In genomic region chr9:15735083-15735974, GRCh38 we compare ENCODE assay signal across 13 cellular contexts.
DNase-seq lines count a peak whose midpoint lies in the region; ATAC-seq and TF ChIP-seq lines count a peak whose summit lies in the region.
"Had no signal": no experiment of that assay in that cellular context is flagged by ENCODE, and none has a peak within 500 bp of the region (broad histone marks: within the 10 kb centered on the region; RNA-seq: fewer than 3 reads in every experiment).

No MANE protein-coding gene starts in this region.

- POLR2A ChIA-PET in AG04450 (lab: Yijun Ruan, JAX): no interaction called here

- peaks cover 3 to 6% of the 10 kb centered on the region in 2 donors for H3K4me1 ChIP-seq in left lung

- CTCF ChIA-PET in AG04450 (lab: Charles Lee): no interaction called here

- H3K9me3 Mint-ChIP-seq in endothelial cell (ENCODE audit: unreplicated experiment): no peaks in the 10 kb centered on the region
- H3K9me3 Mint-ChIP-seq: activated T-helper 1 cell treated with anti-CD3 and anti-CD28 coated beads, Interleukin-12 subunit alpha, Interleukin-12 subunit beta, Interleukin-2, Interleukin-4 antibody, amounts not matched to agents 30 ng/mL and 10 ng/mL and 1 ng/mL, durations not matched to agents 14 hours and 24 hours and 36 hours; dendritic cell treated with granulocyte-macrophage colony-stimulating factor and Interleukin-4, amounts not matched to agents 40 ng/mL and 50 ng/mL, for 4 days; WTC11 had no signal

- no peak overlapping the region for H3K4me3 Mint-ChIP-seq in endothelial cell (ENCODE audit: unreplicated experiment)
- H3K4me3 Mint-ChIP-seq: activated T-helper 1 cell treated with anti-CD3 and anti-CD28 coated beads, Interleukin-12 subunit alpha, Interleukin-12 subunit beta, Interleukin-2, Interleukin-4 antibody, amounts not matched to agents 30 ng/mL and 10 ng/mL and 1 ng/mL, durations not matched to agents 14 hours and 24 hours and 36 hours; CD4-positive, CD25-positive, alpha-beta regulatory T cell; dendritic cell treated with granulocyte-macrophage colony-stimulating factor and Interleukin-4, amounts not matched to agents 40 ng/mL and 50 ng/mL, for 4 days; immature natural killer cell; WTC11 had no signal

- H3K4me3 ChIP-seq in AG04450 (ENCODE audit: low read depth, low read length) (no peak overlapping the region), left lung (no peak overlapping the region)

- intact Hi-C loops in left lung (cut with DNase I): no loop called here

- H3K27ac Mint-ChIP-seq in endothelial cell (ENCODE audit: unreplicated experiment): no peak overlapping the region
- H3K27ac Mint-ChIP-seq: activated T-helper 1 cell treated with anti-CD3 and anti-CD28 coated beads, Interleukin-12 subunit alpha, Interleukin-12 subunit beta, Interleukin-2, Interleukin-4 antibody, amounts not matched to agents 30 ng/mL and 10 ng/mL and 1 ng/mL, durations not matched to agents 14 hours and 24 hours and 36 hours; CD4-positive, CD25-positive, alpha-beta regulatory T cell; dendritic cell treated with granulocyte-macrophage colony-stimulating factor and Interleukin-4, amounts not matched to agents 40 ng/mL and 50 ng/mL, for 4 days; immature natural killer cell; WTC11 had no signal

- H3K9me3 ChIP-seq in AG04450 (ENCODE audit: control insufficient read depth, insufficient read depth, low read length) (no peaks in the 10 kb centered on the region), left lung (no peaks in the 10 kb centered on the region)

- no peak overlapping the region for H3K27ac ChIP-seq in AG04450 (ENCODE audit: low read depth, low read length)
- H3K27ac ChIP-seq in left lung: peak overlapping the region; percentile 3 to 30

- no peak for TF ChIP-seq CTCF in AG04450 (IDR thresholded peaks at IDR 0.05; ENCODE audit: low read depth, low read length)
- no peak for TF ChIP-seq CTCF in left lung (IDR thresholded peaks at IDR 0.05)
- no peak for TF ChIP-seq CTCF in endothelial cell (IDR thresholded peaks at IDR 0.05; ENCODE audit: unreplicated experiment)

- H3K27me3 Mint-ChIP-seq in endothelial cell (ENCODE audit: unreplicated experiment): no peaks in the 10 kb centered on the region
- H3K27me3 Mint-ChIP-seq: CD4-positive, CD25-positive, alpha-beta regulatory T cell; dendritic cell treated with granulocyte-macrophage colony-stimulating factor and Interleukin-4, amounts not matched to agents 40 ng/mL and 50 ng/mL, for 4 days had no signal

- no peaks in the 10 kb centered on the region for H3K4me1 Mint-ChIP-seq in endothelial cell (ENCODE audit: unreplicated experiment)
- H3K4me1 Mint-ChIP-seq: CD4-positive, CD25-positive, alpha-beta regulatory T cell; immature natural killer cell had no signal

- DNase-seq in AG04450 (ENCODE audit: low read depth, low spot score) (peak; percentile 79), HT1080 (ENCODE audit: low read depth) (peak; percentile 72), brain pericyte (ENCODE audit: low read depth, low spot score) (peak; percentile 78), left lung (no peak), endothelial cell (ENCODE audit: low spot score) (no peak)
- no peak for DNase-seq in activated CD4-positive, alpha-beta T cell treated with anti-CD3 and anti-CD28 coated beads, Interleukin-2, amount 50 U/mL, for 1 hour
- DNase-seq: CD4-positive, CD25-positive, alpha-beta regulatory T cell; immature natural killer cell had no signal

- no peaks in the 10 kb centered on the region for H3K36me3 ChIP-seq in left lung

- ATAC-seq in left lung (peak; percentile 91), HG03039 (IDR thresholded peaks at IDR 0.05; ENCODE audit: unreplicated experiment) (no peak), HG02981 (IDR thresholded peaks at IDR 0.05; ENCODE audit: unreplicated experiment) (no peak)

- peaks cover 4% of the 10 kb centered on the region for H3K36me3 Mint-ChIP-seq in endothelial cell (ENCODE audit: low read depth, unreplicated experiment)
- H3K36me3 Mint-ChIP-seq: CD4-positive, CD25-positive, alpha-beta regulatory T cell; WTC11 had no signal

- H3K27me3 ChIP-seq in AG04450 (ENCODE audit: control insufficient read depth, insufficient read depth, low read length) (no peaks in the 10 kb centered on the region), left lung (no peaks in the 10 kb centered on the region)

Comparison
In these comparisons a context has a peak if more than half of its experiments do, and no peak if none do; other contexts are left out.
1. DNase-seq: peak in AG04450 (single experiment), HT1080 (single experiment) and brain pericyte (single experiment); none in left lung (0 of 2), activated CD4-positive, alpha-beta T cell treated with anti-CD3 and anti-CD28 coated beads, Interleukin-2, amount 50 U/mL, for 1 hour (single experiment) and endothelial cell (single experiment).